ENCODE assay signal across 23 cellular contexts in genomic region chr2:49241506-49241905, GRCh38.
DNase-seq lines count a peak whose midpoint lies in the region; ATAC-seq, FAIRE-seq and TF ChIP-seq lines count a peak whose summit lies in the region.
"Had no signal": no experiment of that assay in that cellular context is flagged by ENCODE, and none has a peak within 500 bp of the region (broad histone marks: within the 10 kb centered on the region; RNA-seq: fewer than 3 reads in every experiment).

No MANE protein-coding gene starts in this region.

- H3K9me3 Mint-ChIP-seq in astrocyte (ENCODE audit: unreplicated experiment) (peaks cover 3% of the 10 kb centered on the region), endodermal cell (peaks cover 5% of the 10 kb centered on the region)
- H3K9me3 Mint-ChIP-seq in T-helper 2 cell treated with Interferon-gamma antibody and Interleukin-4, amounts not matched to agents 5 μg/mL and 100 μg/mL, for 36 hours: peaks cover 22% of the 10 kb centered on the region
- H3K9me3 Mint-ChIP-seq: H9 had no signal

- H2AFZ ChIP-seq in HepG2 (ENCODE audit: low read length): no peak overlapping the region
- no peak overlapping the region for H2AFZ ChIP-seq in astrocyte (ENCODE audit: low read depth, low read length)

- H3K4me3 ChIP-seq in HepG2 (replicated peaks in 1 of 3; ENCODE audit: insufficient read depth in 1 of 3, low read depth in 2 of 3, low read length in 3 of 3) (no peak overlapping the region), right lobe of liver (no peak overlapping the region), astrocyte (ENCODE audit: insufficient read depth, low read depth, low read length) (no peak overlapping the region), fibroblast of villous mesenchyme (ENCODE audit: low read depth, low read length) (no peak overlapping the region), testis (no peak overlapping the region), endodermal cell (ENCODE audit: low read length) (no peak overlapping the region)
- H3K4me3 ChIP-seq: MG63 had no signal

- no peak overlapping the region for H3K9ac ChIP-seq in HepG2 (ENCODE audit: insufficient read depth, low read depth, low read length)
- no peak overlapping the region for H3K9ac ChIP-seq in astrocyte (ENCODE audit: low read length)
- H3K9ac ChIP-seq in endodermal cell (ENCODE audit: extremely low read depth, low read length, poor library complexity, severe bottlenecking): no peak overlapping the region

- H3K4me1 Mint-ChIP-seq in astrocyte (ENCODE audit: low read depth, unreplicated experiment) (peaks cover 13% of the 10 kb centered on the region), endodermal cell (peaks cover 8% of the 10 kb centered on the region)
- H3K4me1 Mint-ChIP-seq in T-helper 2 cell treated with Interferon-gamma antibody and Interleukin-4, amounts not matched to agents 5 μg/mL and 100 μg/mL, for 36 hours (ENCODE audit: low read depth): no peaks in the 10 kb centered on the region
- H3K4me1 Mint-ChIP-seq: CD4-positive, alpha-beta memory T cell; IgD-negative memory B cell had no signal

- no TSS peak for BruUV-seq in HepG2 (replicated peaks; lab: Mats Ljungman, UMichigan)

- H3K4me3 Mint-ChIP-seq in astrocyte (ENCODE audit: unreplicated experiment) (no peak overlapping the region), endodermal cell (no peak overlapping the region)
- no peak overlapping the region for H3K4me3 Mint-ChIP-seq in T-helper 2 cell treated with Interferon-gamma antibody and Interleukin-4, amounts not matched to agents 5 μg/mL and 100 μg/mL, for 36 hours
- H3K4me3 Mint-ChIP-seq: CD4-positive, alpha-beta memory T cell; H9; IgD-negative memory B cell had no signal

- no peaks in the 10 kb centered on the region for H3K4me1 ChIP-seq in HepG2 (ENCODE audit: insufficient read depth, low read length)
- H3K4me1 ChIP-seq in right lobe of liver: no peaks in the 10 kb centered on the region
- H3K4me1 ChIP-seq in astrocyte (ENCODE audit: insufficient read depth, low read length): no peaks in the 10 kb centered on the region
- H3K4me1 ChIP-seq in testis: no peaks in the 10 kb centered on the region
- no peaks in the 10 kb centered on the region for H3K4me1 ChIP-seq in endodermal cell (ENCODE audit: control insufficient read depth, insufficient read depth, low read length)

- in situ Hi-C loops in HepG2 (cut with HindIII; ENCODE audit: extremely low pct_ligation_motif_present, low pct_unique_long_range_greater_than_20kb): no loop called here

- H3K27me3 Mint-ChIP-seq in astrocyte (ENCODE audit: low read depth, unreplicated experiment): no peaks in the 10 kb centered on the region
- no peaks in the 10 kb centered on the region for H3K27me3 Mint-ChIP-seq in T-helper 2 cell treated with Interferon-gamma antibody and Interleukin-4, amounts not matched to agents 5 μg/mL and 100 μg/mL, for 36 hours (ENCODE audit: low read depth)
- peaks cover 6% of the 10 kb centered on the region for H3K27me3 Mint-ChIP-seq in endodermal cell (ENCODE audit: insufficient read depth)
- H3K27me3 Mint-ChIP-seq: CD4-positive, alpha-beta memory T cell; IgD-negative memory B cell had no signal

- intact Hi-C loops in HepG2 (cut with micrococcal nuclease; ENCODE audit: unreplicated experiment) (no loop called here), right lobe of liver (cut with DNase I) (no loop called here), testis (cut with DNase I; ENCODE audit: low total_unique reads) (no loop called here)

- no peak overlapping the region for H3K4me2 ChIP-seq in HepG2 (ENCODE audit: low read depth, low read length)
- H3K4me2 ChIP-seq in astrocyte (ENCODE audit: low read length): no peak overlapping the region

- TF ChIP-seq EP300 in HepG2 (IDR thresholded peaks at IDR 0.05; ENCODE audit: low read depth in 2 of 2, low read length in 2 of 2): no peak
- no peak for TF ChIP-seq EP300 in HepG2 (CRISPR knock-in tag; IDR thresholded peaks at IDR 0.05; ENCODE audit: borderline replicate concordance)

- DNase-seq in HepG2 (ENCODE audit: low spot score): no peak
- no peak for DNase-seq in right lobe of liver
- DNase-seq in astrocyte (ENCODE audit: low read depth): no peak
- DNase-seq in fibroblast of villous mesenchyme (ENCODE audit: low read depth): peak; percentile 19
- no peak for DNase-seq in testis
- DNase-seq in T-helper 2 cell treated with Interferon-gamma antibody and Interleukin-4, amounts not matched to agents 5 μg/mL and 100 μg/mL, for 36 hours (ENCODE audit: low spot score): no peak
- DNase-seq in endodermal cell: no peak
- DNase-seq: BE2C; Calu3; CD4-positive, alpha-beta memory T cell; H9; Karpas-422; NCI-H1048; NCI-H1436; NCI-H1930; NCI-H226; NCI-H524; PC-3 had no signal

- TF ChIP-seq RAD21 in HepG2 (CRISPR knock-in tag; IDR thresholded peaks at IDR 0.05): no peak

- H3K27me3 ChIP-seq in HepG2 (ENCODE audit: control insufficient read depth in 1 of 2, insufficient read depth in 2 of 2, low read length in 2 of 2) (no peaks in the 10 kb centered on the region; a peak in 1 of 5 replicates), right lobe of liver (no peaks in the 10 kb centered on the region), astrocyte (ENCODE audit: insufficient read depth, low read length) (no peaks in the 10 kb centered on the region), testis (no peaks in the 10 kb centered on the region), endodermal cell (ENCODE audit: control insufficient read depth, insufficient read depth, low read length, poor library complexity, severe bottlenecking) (peaks cover 11% of the 10 kb centered on the region)
- H3K27me3 ChIP-seq: BE2C, MG63 had no signal

- ATAC-seq in HepG2: no peak
- ATAC-seq in right lobe of liver: no peak
- no peak for ATAC-seq in HG03280 (IDR thresholded peaks at IDR 0.05; ENCODE audit: unreplicated experiment)
- ATAC-seq: PC-3 had no signal

- TF ChIP-seq POLR2A in HepG2 (IDR thresholded peaks at IDR 0.05; ENCODE audit: insufficient read depth in 1 of 2, low read depth in 2 of 2, low read length in 2 of 2): no peak
- no peak for TF ChIP-seq POLR2A in right lobe of liver (IDR thresholded peaks at IDR 0.05)
- TF ChIP-seq POLR2A in testis (IDR thresholded peaks at IDR 0.05): no peak

- no peak for FAIRE-seq in HepG2 (lab: Jason Lieb, UNC)
- FAIRE-seq in astrocyte (lab: Jason Lieb, UNC): no peak

- no peaks in the 10 kb centered on the region for H3K79me2 ChIP-seq in HepG2 (ENCODE audit: insufficient read depth, low read length)
- no peaks in the 10 kb centered on the region for H3K79me2 ChIP-seq in astrocyte (ENCODE audit: insufficient read depth, low read length)

- CTCF ChIA-PET in HepG2 (lab: Yijun Ruan, JAX; ENCODE audit: low intra/inter-chr PET ratio, low total read pairs): no interaction called here

- no peaks in the 10 kb centered on the region for H3K36me3 ChIP-seq in HepG2 (replicated peaks in 1 of 2; ENCODE audit: control insufficient read depth in 1 of 2, insufficient read depth in 2 of 2, low read length in 2 of 2)
- no peaks in the 10 kb centered on the region for H3K36me3 ChIP-seq in right lobe of liver
- no peaks in the 10 kb centered on the region for H3K36me3 ChIP-seq in astrocyte (ENCODE audit: insufficient read depth, low read length)
- no peaks in the 10 kb centered on the region for H3K36me3 ChIP-seq in testis (ENCODE audit: low read depth, missing control alignments)
- no peaks in the 10 kb centered on the region for H3K36me3 ChIP-seq in endodermal cell (ENCODE audit: control insufficient read depth, insufficient read depth, low read length)
- H3K36me3 ChIP-seq: BE2C, MG63 had no signal

- H3K27ac Mint-ChIP-seq in astrocyte (ENCODE audit: unreplicated experiment) (peak overlapping the region; percentile 84), endodermal cell (no peak overlapping the region)
- no peak overlapping the region for H3K27ac Mint-ChIP-seq in T-helper 2 cell treated with Interferon-gamma antibody and Interleukin-4, amounts not matched to agents 5 μg/mL and 100 μg/mL, for 36 hours
- H3K27ac Mint-ChIP-seq: CD4-positive, alpha-beta memory T cell; H9; IgD-negative memory B cell had no signal

- TF ChIP-seq CTCF in HepG2 (CRISPR knock-in tag; IDR thresholded peaks at IDR 0.05) (no peak), right lobe of liver (IDR thresholded peaks at IDR 0.05) (no peak), astrocyte (IDR thresholded peaks at IDR 0.05; ENCODE audit: insufficient read depth, low read depth, low read length) (no peak), fibroblast of villous mesenchyme (IDR thresholded peaks at IDR 0.05; ENCODE audit: insufficient read depth, low read depth, low read length) (no peak), testis (IDR thresholded peaks at IDR 0.05) (no peak), endodermal cell (conservative IDR thresholded peaks at IDR 0.05) (no peak)

- POLR2A ChIA-PET in HepG2 (lab: Yijun Ruan, JAX): no interaction called here

- H4K20me1 ChIP-seq in HepG2 (ENCODE audit: insufficient read depth, low read length) (no peaks in the 10 kb centered on the region), astrocyte (ENCODE audit: insufficient read depth, low read length) (no peaks in the 10 kb centered on the region)

- H3K36me3 Mint-ChIP-seq in astrocyte (ENCODE audit: low read depth, unreplicated experiment) (no peaks in the 10 kb centered on the region), endodermal cell (ENCODE audit: low read depth) (no peaks in the 10 kb centered on the region)
- H3K36me3 Mint-ChIP-seq in T-helper 2 cell treated with Interferon-gamma antibody and Interleukin-4, amounts not matched to agents 5 μg/mL and 100 μg/mL, for 36 hours (ENCODE audit: low read depth): no peaks in the 10 kb centered on the region
- H3K36me3 Mint-ChIP-seq: CD4-positive, alpha-beta memory T cell; IgD-negative memory B cell had no signal

- no peak overlapping the region for H3K27ac ChIP-seq in HepG2 (ENCODE audit: extremely low read length, insufficient read depth, low read length)
- H3K27ac ChIP-seq in right lobe of liver: no peak overlapping the region
- H3K27ac ChIP-seq in astrocyte (ENCODE audit: low read depth, low read length): no peak overlapping the region
- H3K27ac ChIP-seq in testis: no peak overlapping the region
- H3K27ac ChIP-seq in endodermal cell (ENCODE audit: low read depth, low read length): no peak overlapping the region
- H3K27ac ChIP-seq: 22Rv1, HL-60 had no signal

- H3K9me3 ChIP-seq in HepG2 (ENCODE audit: low read length) (0 out of 2 replicates have a peak, but pooled peaks cover 4% of the 10 kb centered on the region), right lobe of liver (no peaks in the 10 kb centered on the region), astrocyte (ENCODE audit: insufficient read depth, low read depth, low read length) (no peaks in the 10 kb centered on the region), testis (no peaks in the 10 kb centered on the region), endodermal cell (ENCODE audit: control insufficient read depth, low read length) (no peaks in the 10 kb centered on the region)
- H3K9me3 ChIP-seq: BE2C had no signal

TF ChIP-seq in HepG2, 621 proteins besides CTCF, POLR2A, EP300 and RAD21:
- TF ChIP-seq CEBPB (IDR thresholded peaks at IDR 0.05; ENCODE audit: borderline replicate concordance, low read depth, low read length) (0 out of 2 replicates have a peak, but pooled peaks have one; percentile 19), ZNF724P (CRISPR knock-in tag; IDR thresholded peaks at IDR 0.05; ENCODE audit: borderline replicate concordance) (no peak)
TF ChIP-seq in HepG2: peak in this region for 1.
